Comparison of ENCODE assay signal across 10 cellular contexts in the genomic region with DNA sequence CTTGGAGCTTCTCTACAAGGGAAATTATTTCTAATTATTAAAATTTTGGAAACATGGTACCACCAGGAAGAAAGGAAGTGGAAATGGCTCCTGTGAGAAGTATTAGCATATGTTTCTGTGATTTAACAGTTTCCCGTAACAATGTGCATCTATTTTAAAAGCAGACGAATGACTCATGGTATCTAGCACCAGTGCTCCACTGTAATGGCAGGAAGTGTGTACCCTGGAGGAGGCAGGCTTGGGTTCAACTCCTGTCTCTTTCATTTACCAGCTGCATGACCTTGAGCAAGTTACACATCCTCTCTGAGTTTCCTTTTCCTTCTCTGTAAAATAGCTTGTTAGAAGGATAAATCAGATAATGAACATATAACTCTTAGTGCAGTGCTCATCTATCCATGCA. TPM values are rescaled to one million over a fixed set of nuclear protein-coding genes. Genes with fewer than 3 reads are reported as not detected.
A peak's percentile ranks its signal among the peaks of the same experiment; 100 is the strongest.
DNase-seq lines count a peak whose midpoint lies in the region; ATAC-seq lines count a peak whose summit lies in the region.
"Had no signal": no experiment of that assay in that cellular context is flagged by ENCODE, and none has a peak within 500 bp of the region (broad histone marks: within the 10 kb centered on the region; RNA-seq: fewer than 3 reads in every experiment).

No MANE protein-coding gene starts in this region.

- peak; percentile 11 for ATAC-seq in esophagus mucosa
- ATAC-seq in stimulated activated naive B cell treated with anti-CD40 and anti-IgM and Interleukin-4, amounts not matched to agents 10 μg/mL and 1 μg/mL and 100 μg/mL, for 72 hours (replicated peaks): peak; percentile 33 to 40
- ATAC-seq in GM18517 (IDR thresholded peaks at IDR 0.05; ENCODE audit: unreplicated experiment): no peak
- ATAC-seq in GM21529 (IDR thresholded peaks at IDR 0.05; ENCODE audit: unreplicated experiment): no peak
- ATAC-seq: CD8-positive, alpha-beta T cell had no signal

- CTCF ChIA-PET in activated naive CD4-positive, alpha-beta T cell treated with anti-CD3 and anti-CD28 coated beads, Interleukin-2, amount 10 ng/mL, durations not matched to agents 7 days and 5 days (lab: Charles Lee): interaction anchor here (1.3 kb wide), 1 partner anchor 11 kb away, joined by 4 read pairs; no protein-coding TSS in a partner anchor

- no peak overlapping the region for H3K4me3 Mint-ChIP-seq in activated naive CD4-positive, alpha-beta T cell treated with anti-CD3 and anti-CD28 coated beads, Interleukin-2, amount 10 ng/mL, durations not matched to agents 7 days and 5 days
- H3K4me3 Mint-ChIP-seq in stimulated activated naive B cell treated with anti-CD40 and anti-IgM and Interleukin-4, amounts not matched to agents 10 μg/mL and 1 μg/mL and 100 μg/mL, for 72 hours: no peak overlapping the region
- H3K4me3 Mint-ChIP-seq: CD8-positive, alpha-beta T cell had no signal

- H3K27ac Mint-ChIP-seq in activated naive CD4-positive, alpha-beta T cell treated with anti-CD3 and anti-CD28 coated beads, Interleukin-2, amount 10 ng/mL, durations not matched to agents 7 days and 5 days: no peak overlapping the region
- H3K27ac Mint-ChIP-seq in stimulated activated naive B cell treated with anti-CD40 and anti-IgM and Interleukin-4, amounts not matched to agents 10 μg/mL and 1 μg/mL and 100 μg/mL, for 72 hours: no peak overlapping the region
- H3K27ac Mint-ChIP-seq: CD8-positive, alpha-beta T cell had no signal

- H3K4me1 Mint-ChIP-seq in activated naive CD4-positive, alpha-beta T cell treated with anti-CD3 and anti-CD28 coated beads, Interleukin-2, amount 10 ng/mL, durations not matched to agents 7 days and 5 days: peaks cover 25% of the 10 kb centered on the region
- H3K4me1 Mint-ChIP-seq in stimulated activated naive B cell treated with anti-CD40 and anti-IgM and Interleukin-4, amounts not matched to agents 10 μg/mL and 1 μg/mL and 100 μg/mL, for 72 hours: peaks cover 37 to 38% of the 10 kb centered on the region in 2 donors

- DNase-seq in activated naive CD4-positive, alpha-beta T cell treated with anti-CD3 and anti-CD28 coated beads, Interleukin-2, amount 10 ng/mL, durations not matched to agents 7 days and 5 days: peak; percentile 33
- DNase-seq in activated naive CD4-positive, alpha-beta T cell (lab: John Stamatoyannopoulos, UW): no peak
- DNase-seq in RPMI7951 (ENCODE audit: low read depth) (peak; percentile 91), NCI-H1694 (lab: John Stamatoyannopoulos, UW) (no peak)
- DNase-seq in stimulated activated naive B cell treated with anti-CD40 and anti-IgM and Interleukin-4, amounts not matched to agents 10 μg/mL and 1 μg/mL and 100 μg/mL, for 72 hours: no peak
- DNase-seq: NCI-H2081 treated with DMSO at 0.1 percent for 48 hours had no signal

- peaks cover 24% of the 10 kb centered on the region for H3K27me3 Mint-ChIP-seq in activated naive CD4-positive, alpha-beta T cell treated with anti-CD3 and anti-CD28 coated beads, Interleukin-2, amount 10 ng/mL, durations not matched to agents 7 days and 5 days
- H3K27me3 Mint-ChIP-seq in stimulated activated naive B cell treated with anti-CD40 and anti-IgM and Interleukin-4, amounts not matched to agents 10 μg/mL and 1 μg/mL and 100 μg/mL, for 72 hours: no peaks in the 10 kb centered on the region

- no peaks in the 10 kb centered on the region for H3K36me3 Mint-ChIP-seq in activated naive CD4-positive, alpha-beta T cell treated with anti-CD3 and anti-CD28 coated beads, Interleukin-2, amount 10 ng/mL, durations not matched to agents 7 days and 5 days
- peaks cover 7% of the 10 kb centered on the region in 2 donors for H3K36me3 Mint-ChIP-seq in stimulated activated naive B cell treated with anti-CD40 and anti-IgM and Interleukin-4, amounts not matched to agents 10 μg/mL and 1 μg/mL and 100 μg/mL, for 72 hours

- no peaks in the 10 kb centered on the region for H3K9me3 Mint-ChIP-seq in activated naive CD4-positive, alpha-beta T cell treated with anti-CD3 and anti-CD28 coated beads, Interleukin-2, amount 10 ng/mL, durations not matched to agents 7 days and 5 days
- peaks cover 0 to 2% of the 10 kb centered on the region in 2 donors for H3K9me3 Mint-ChIP-seq in stimulated activated naive B cell treated with anti-CD40 and anti-IgM and Interleukin-4, amounts not matched to agents 10 μg/mL and 1 μg/mL and 100 μg/mL, for 72 hours
- H3K9me3 Mint-ChIP-seq: CD8-positive, alpha-beta T cell had no signal

RNA-seq across cellular contexts. Expression of gene ANGPTL2, which starts 41.0 kb away (rescaled TPM):
- total RNA-seq in RPMI7951 (2014; rRNA removed; shearing (Covaris generic)): 36.3 and 47.8 TPM in 2 replicates
- total RNA-seq in esophagus mucosa: 2.1 TPM
- total RNA-seq: CD8-positive, alpha-beta T cell had no signal

Comparison
In these comparisons a context has a peak if more than half of its experiments do, and no peak if none do; other contexts are left out.
1. DNase-seq: peak in activated naive CD4-positive, alpha-beta T cell treated with anti-CD3 and anti-CD28 coated beads, Interleukin-2, amount 10 ng/mL, durations not matched to agents 7 days and 5 days (single experiment) and RPMI7951 (single experiment); none in activated naive CD4-positive, alpha-beta T cell (0 of 4), stimulated activated naive B cell treated with anti-CD40 and anti-IgM and Interleukin-4, amounts not matched to agents 10 μg/mL and 1 μg/mL and 100 μg/mL, for 72 hours (single experiment) and NCI-H1694 (single experiment).
2. ATAC-seq: peak in esophagus mucosa (single experiment) and stimulated activated naive B cell treated with anti-CD40 and anti-IgM and Interleukin-4, amounts not matched to agents 10 μg/mL and 1 μg/mL and 100 μg/mL, for 72 hours (2 of 2); none in GM18517 (single experiment) and GM21529 (single experiment).
3. RNA of gene ANGPTL2, which starts 41.0 kb away (total RNA-seq): 36.3 to 47.8 TPM in RPMI7951; 2.1 TPM in esophagus mucosa (single experiment); every median in the first group is over 10 times any median in the second.